ENCODE assay signal across 38 cellular contexts in the genomic region with DNA sequence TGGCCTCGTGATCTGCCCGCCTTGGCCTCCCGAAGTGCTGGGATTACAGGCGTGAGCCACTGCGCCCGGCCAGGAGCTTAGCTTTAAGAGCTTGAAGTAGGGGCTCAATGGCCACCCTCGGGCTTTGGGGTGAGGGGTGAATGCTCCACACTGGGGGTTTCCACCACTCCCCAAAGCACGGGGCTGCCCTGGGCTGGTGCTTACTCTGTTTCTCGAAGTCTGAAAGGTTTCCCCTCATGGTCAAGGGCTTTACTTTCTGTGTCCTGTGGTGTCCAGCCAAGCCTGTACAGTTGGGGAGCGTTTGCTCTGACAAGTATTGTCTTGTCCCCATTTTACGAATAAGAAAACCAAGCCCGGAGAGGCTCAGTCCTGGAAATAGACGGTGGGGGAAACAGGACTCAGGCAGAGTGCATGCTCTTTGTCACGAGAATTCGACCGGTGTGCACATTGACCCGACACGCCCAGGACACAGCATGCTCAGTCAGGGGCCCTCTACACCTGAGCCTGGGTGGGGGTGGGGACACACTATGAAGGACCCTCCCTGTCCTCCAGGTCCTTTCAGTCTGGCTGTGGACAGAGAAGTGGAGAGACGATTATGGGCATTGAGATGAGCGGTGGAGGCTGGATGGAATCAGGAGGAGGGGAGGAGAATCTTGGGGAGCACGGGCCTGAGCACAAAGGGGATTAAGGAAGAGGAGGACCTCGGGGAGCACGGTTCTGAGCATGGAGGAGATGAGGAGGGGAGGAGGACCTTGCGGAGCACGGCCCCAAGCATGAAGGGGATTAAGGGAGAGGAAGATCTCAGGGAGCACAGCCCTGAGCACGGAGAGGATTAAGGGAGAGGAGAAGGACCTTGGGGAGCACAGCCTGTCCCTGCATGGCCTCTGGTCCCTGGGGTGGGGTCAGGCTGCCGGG. TPM values are rescaled to one million over a fixed set of nuclear protein-coding genes. Genes with fewer than 3 reads are reported as not detected.
DNase-seq lines count a peak whose midpoint lies in the region; ATAC-seq, FAIRE-seq and TF ChIP-seq lines count a peak whose summit lies in the region.
"Had no signal": no experiment of that assay in that cellular context is flagged by ENCODE, and none has a peak within 500 bp of the region (broad histone marks: within the 10 kb centered on the region; RNA-seq: fewer than 3 reads in every experiment).

No MANE protein-coding gene starts in this region.

- no peak for TF ChIP-seq RAD21 in H1 (IDR thresholded peaks at IDR 0.05 in 1 of 2, conservative IDR thresholded peaks at IDR 0.05 in 1 of 2; ENCODE audit: low read depth in 2 of 2, low read length in 2 of 2)

- H3K23ac ChIP-seq in H1 (ENCODE audit: insufficient read length): no peak overlapping the region

- WGBS in H1 (ENCODE audit: extremely low coverage in 1 of 2, insufficient coverage in 1 of 2, insufficient read length in 1 of 2, insufficient replicate concordance in 2 of 2, low coverage in 1 of 2, low lambda C conversion rate in 2 of 2, missing lambda C conversion rate in 1 of 2), 2 experiments: 86% methylated on average over 27 of the region's 27 CpGs; no CpG with 5 or more reads in 1 of the 2 experiments

- H2BK120ac ChIP-seq in H1 (replicated peaks; ENCODE audit: low read depth, low read length): no peak overlapping the region

- intact Hi-C loops in activated CD8-positive, alpha-beta T cell treated with anti-CD3 and anti-CD28 coated beads for 36 hours (cut with micrococcal nuclease): no loop called here
- intact Hi-C loops in Panc1 (cut with micrococcal nuclease; ENCODE audit: unreplicated experiment): no loop called here

- no peak overlapping the region for H3K14ac ChIP-seq in H1 (ENCODE audit: insufficient read length)

- H3K27me3 ChIP-seq in Panc1 (ENCODE audit: control insufficient read depth, insufficient read depth, low read length) (no peaks in the 10 kb centered on the region), H1 (replicated peaks in 1 of 4; ENCODE audit: control insufficient read depth in 3 of 4, extremely low read depth in 1 of 4, insufficient read depth in 3 of 4, low read length in 3 of 4) (no peaks in the 10 kb centered on the region; a peak in 1 of 7 replicates)

- no peak overlapping the region for H3K56ac ChIP-seq in H1 (replicated peaks; ENCODE audit: insufficient read length, low read depth, low read length)

- H3K36me3 ChIP-seq in Panc1 (ENCODE audit: control insufficient read depth, insufficient read depth, low read length): no peaks in the 10 kb centered on the region
- no peaks in the 10 kb centered on the region; a peak in 1 of 8 replicates for H3K36me3 ChIP-seq in H1 (ENCODE audit: control insufficient read depth in 2 of 4, insufficient read depth in 4 of 4, low read length in 3 of 4)
- H3K36me3 ChIP-seq: esophagus muscularis mucosa, MG63, neutrophil, sigmoid colon, suprapubic skin had no signal

- H4K5ac ChIP-seq in H1 (ENCODE audit: insufficient read length, low read depth, low read length): no peak overlapping the region

- no peaks in the 10 kb centered on the region for H3K79me1 ChIP-seq in H1 (ENCODE audit: low read depth, low read length)

- H3K4me2 ChIP-seq in H1 (ENCODE audit: insufficient read depth in 1 of 2, low read depth in 2 of 2, low read length in 2 of 2): no peak overlapping the region
- H3K4me2 ChIP-seq: GM23338 had no signal

- no peak overlapping the region for H2BK20ac ChIP-seq in H1 (ENCODE audit: low read length)

- no peak for TF ChIP-seq EP300 in H1 (IDR thresholded peaks at IDR 0.05; ENCODE audit: borderline replicate concordance in 1 of 2, low read depth in 2 of 2, low read length in 2 of 2)

- no peak overlapping the region for H3K27ac ChIP-seq in Panc1 (ENCODE audit: low read length)
- no peak overlapping the region for H3K27ac ChIP-seq in H1 (ENCODE audit: low read depth, low read length)
- H3K27ac ChIP-seq: C4-2B, esophagus muscularis mucosa, neutrophil, sigmoid colon, suprapubic skin had no signal

- no TSS peak for BruUV-seq in Panc1 (replicated peaks; lab: Mats Ljungman, UMichigan)

- 0 out of 2 replicates have a peak overlapping the region, but pooled peaks have one; percentile 8 for H4K8ac ChIP-seq in H1 (ENCODE audit: extremely low read depth, insufficient read depth, low read length)

- H3K23me2 ChIP-seq in H1 (ENCODE audit: low read depth, low read length): no peaks in the 10 kb centered on the region

- H2BK5ac ChIP-seq in H1 (ENCODE audit: low read depth, low read length): no peak overlapping the region

- in situ Hi-C loops in Panc1 (cut with HindIII; ENCODE audit: low pct_unique_long_range_greater_than_20kb, low sequenced_read_pairs): no loop called here

- no peak for ATAC-seq in activated CD8-positive, alpha-beta T cell treated with anti-CD3 and anti-CD28 coated beads, Interleukin-2, amount 10 ng/mL, durations not matched to agents 7 days and 5 days
- ATAC-seq in activated CD8-positive, alpha-beta T cell treated with anti-CD3 and anti-CD28 coated beads for 36 hours: no peak
- ATAC-seq in Panc1 (0 out of 2 replicates have a peak, but pooled peaks have one; percentile 10), GM21360 (IDR thresholded peaks at IDR 0.05; ENCODE audit: unreplicated experiment) (no peak)
- no peak for ATAC-seq in stimulated activated naive B cell treated with anti-CD40 and anti-IgM and Interleukin-4, amounts not matched to agents 10 μg/mL and 1 μg/mL and 100 μg/mL, for 72 hours (replicated peaks)
- ATAC-seq: PC-3; Right ventricle myocardium inferior; stimulated activated memory B cell treated with anti-CD40 and anti-IgM and Interleukin-4, amounts not matched to agents 10 μg/mL and 1 μg/mL and 100 μg/mL, for 72 hours had no signal

- H2AFZ ChIP-seq in H1 (ENCODE audit: low read length): no peak overlapping the region
- H2AFZ ChIP-seq: GM23338 had no signal

- H3K9ac ChIP-seq in H1 (replicated peaks in 1 of 4; ENCODE audit: extremely low read depth in 1 of 4, low read depth in 3 of 4, low read length in 3 of 4): no peak overlapping the region

- H3K4me1 ChIP-seq in Panc1 (ENCODE audit: control insufficient read depth, insufficient read depth, low read length): no peaks in the 10 kb centered on the region
- no peaks in the 10 kb centered on the region for H3K4me1 ChIP-seq in H1 (replicated peaks in 1 of 4; ENCODE audit: control insufficient read depth in 3 of 4, insufficient read depth in 4 of 4, low read length in 3 of 4)
- H3K4me1 ChIP-seq: sigmoid colon had no signal

- peak overlapping the region; percentile 39 for H4K91ac ChIP-seq in H1 (replicated peaks; ENCODE audit: insufficient read length, low read length)

- H3K9me3 ChIP-seq in Panc1 (ENCODE audit: control insufficient read depth, insufficient read depth, low read depth, low read length) (no peaks in the 10 kb centered on the region), H1 (ENCODE audit: insufficient read depth in 2 of 2, low read depth in 1 of 2, low read length in 1 of 2) (no peaks in the 10 kb centered on the region)
- H3K9me3 ChIP-seq: esophagus muscularis mucosa, MG63, neutrophil, sigmoid colon, suprapubic skin had no signal

- peaks cover 37% of the 10 kb centered on the region for H3K4me1 Mint-ChIP-seq in activated CD8-positive, alpha-beta T cell treated with anti-CD3 and anti-CD28 coated beads, Interleukin-2, amount 10 ng/mL, durations not matched to agents 7 days and 5 days (ENCODE audit: low read depth)
- H3K4me1 Mint-ChIP-seq in activated CD8-positive, alpha-beta T cell treated with anti-CD3 and anti-CD28 coated beads for 36 hours (ENCODE audit: low read depth): peaks cover 32% of the 10 kb centered on the region
- peaks cover 4% of the 10 kb centered on the region for H3K4me1 Mint-ChIP-seq in progenitor cell of endocrine pancreas (ENCODE audit: low read depth)
- peaks cover 8 to 21% of the 10 kb centered on the region in 2 donors for H3K4me1 Mint-ChIP-seq in stimulated activated naive B cell treated with anti-CD40 and anti-IgM and Interleukin-4, amounts not matched to agents 10 μg/mL and 1 μg/mL and 100 μg/mL, for 72 hours
- H3K4me1 Mint-ChIP-seq: GM23338 had no signal

- no peak for TF ChIP-seq CTCF in activated CD8-positive, alpha-beta T cell treated with anti-CD3 and anti-CD28 coated beads for 36 hours (IDR thresholded peaks at IDR 0.05)
- TF ChIP-seq CTCF in Panc1 (IDR thresholded peaks at IDR 0.05): no peak
- no peak for TF ChIP-seq CTCF in H1 (IDR thresholded peaks at IDR 0.05; ENCODE audit: control extremely low read depth in 1 of 3, insufficient read depth in 1 of 3, low read depth in 1 of 3, low read length in 3 of 3)
- no peak for TF ChIP-seq CTCF in progenitor cell of endocrine pancreas (IDR thresholded peaks at IDR 0.05; ENCODE audit: unreplicated experiment)

- no peaks in the 10 kb centered on the region for H3K9me3 Mint-ChIP-seq in activated CD8-positive, alpha-beta T cell treated with anti-CD3 and anti-CD28 coated beads, Interleukin-2, amount 10 ng/mL, durations not matched to agents 7 days and 5 days (ENCODE audit: insufficient read depth)
- no peaks in the 10 kb centered on the region for H3K9me3 Mint-ChIP-seq in activated CD8-positive, alpha-beta T cell treated with anti-CD3 and anti-CD28 coated beads for 36 hours
- no peaks in the 10 kb centered on the region for H3K9me3 Mint-ChIP-seq in progenitor cell of endocrine pancreas (ENCODE audit: low read depth)
- no peaks in the 10 kb centered on the region for H3K9me3 Mint-ChIP-seq in stimulated activated naive B cell treated with anti-CD40 and anti-IgM and Interleukin-4, amounts not matched to agents 10 μg/mL and 1 μg/mL and 100 μg/mL, for 72 hours
- H3K9me3 Mint-ChIP-seq: GM23338; HFFc6; stimulated activated memory B cell treated with anti-CD40 and anti-IgM and Interleukin-4, amounts not matched to agents 10 μg/mL and 1 μg/mL and 100 μg/mL, for 72 hours; T-helper 2 cell treated with Interferon-gamma antibody and Interleukin-4, amounts not matched to agents 5 μg/mL and 100 μg/mL, for 36 hours had no signal

- no peaks in the 10 kb centered on the region for H3K79me2 ChIP-seq in H1 (ENCODE audit: control insufficient read depth in 1 of 2, insufficient read depth in 2 of 2, low read length in 2 of 2)

- no peak overlapping the region for H3K4me3 Mint-ChIP-seq in activated CD8-positive, alpha-beta T cell treated with anti-CD3 and anti-CD28 coated beads, Interleukin-2, amount 10 ng/mL, durations not matched to agents 7 days and 5 days
- no peak overlapping the region for H3K4me3 Mint-ChIP-seq in activated CD8-positive, alpha-beta T cell treated with anti-CD3 and anti-CD28 coated beads for 36 hours
- H3K4me3 Mint-ChIP-seq in progenitor cell of endocrine pancreas (ENCODE audit: low read depth): no peak overlapping the region
- no peak overlapping the region for H3K4me3 Mint-ChIP-seq in stimulated activated naive B cell treated with anti-CD40 and anti-IgM and Interleukin-4, amounts not matched to agents 10 μg/mL and 1 μg/mL and 100 μg/mL, for 72 hours
- H3K4me3 Mint-ChIP-seq: brain; GM23338; HFFc6; stimulated activated memory B cell treated with anti-CD40 and anti-IgM and Interleukin-4, amounts not matched to agents 10 μg/mL and 1 μg/mL and 100 μg/mL, for 72 hours; T-helper 2 cell treated with Interferon-gamma antibody and Interleukin-4, amounts not matched to agents 5 μg/mL and 100 μg/mL, for 36 hours had no signal

- CTCF ChIA-PET in activated CD8-positive, alpha-beta T cell treated with anti-CD3 and anti-CD28 coated beads, Interleukin-2, amount 10 ng/mL, durations not matched to agents 7 days and 5 days (lab: Charles Lee): no interaction called here
- CTCF ChIA-PET in activated CD8-positive, alpha-beta T cell treated with anti-CD3 and anti-CD28 coated beads for 36 hours (lab: Charles Lee): interaction anchor here (0.6 kb wide), 1 partner anchor 29 kb away, joined by 3 read pairs; no protein-coding TSS in a partner anchor
- CTCF ChIA-PET in Panc1 (lab: Charles Lee): no interaction called here
- CTCF ChIA-PET in H1 (lab: Charles Lee; ENCODE audit: partially characterized antibody): interaction anchor here (0.9 to 4.8 kb wide), 4 partner anchors 8 to 36 kb away, joined by 3 to 28 read pairs (median 5); a partner anchor contains a TSS

- H2BK15ac ChIP-seq in H1 (ENCODE audit: low read length): no peak overlapping the region

- H3K4me3 ChIP-seq in Panc1 (ENCODE audit: low read depth in 2 of 2, low read length in 2 of 2) (no peak overlapping the region), H1 (ENCODE audit: extremely low read depth in 1 of 4, insufficient read depth in 2 of 4, low read depth in 3 of 4, low read length in 4 of 4) (no peak overlapping the region)
- H3K4me3 ChIP-seq: esophagus muscularis mucosa, GM23338, MG63, sigmoid colon, suprapubic skin had no signal

- POLR2A ChIA-PET in activated CD8-positive, alpha-beta T cell treated with anti-CD3 and anti-CD28 coated beads, Interleukin-2, amount 10 ng/mL, durations not matched to agents 7 days and 5 days (lab: Charles Lee): no interaction called here
- POLR2A ChIA-PET in activated CD8-positive, alpha-beta T cell treated with anti-CD3 and anti-CD28 coated beads for 36 hours (lab: Charles Lee): interaction anchor here (0.9 to 11.2 kb wide), 4 partner anchors 7 to 18 kb away, joined by 3 to 227 read pairs (median 6); a partner anchor contains a TSS
- POLR2A ChIA-PET in Panc1 (lab: Charles Lee): no interaction called here
- POLR2A ChIA-PET in H1 (lab: Charles Lee; ENCODE audit: partially characterized antibody): interaction anchor here (1.0 kb wide), 1 partner anchor 11 kb away, joined by 6 read pairs; no protein-coding TSS in a partner anchor

- H2AK5ac ChIP-seq in H1 (ENCODE audit: low read depth, low read length): no peak overlapping the region

- DNase-seq in activated CD8-positive, alpha-beta T cell treated with anti-CD3 and anti-CD28 coated beads, Interleukin-2, amount 10 ng/mL, durations not matched to agents 7 days and 5 days: no peak
- DNase-seq in activated CD8-positive, alpha-beta T cell treated with anti-CD3 and anti-CD28 coated beads for 36 hours: no peak
- DNase-seq in Panc1 (ENCODE audit: low read depth, low spot score) (no peak), H1 (ENCODE audit: low read depth in 1 of 2, low spot score in 2 of 2) (no peak), progenitor cell of endocrine pancreas (ENCODE audit: low spot score, unreplicated experiment) (no peak), HPDE6-E6E7 (ENCODE audit: extremely low spot score) (no peak)
- no peak for DNase-seq in stimulated activated naive B cell treated with anti-CD40 and anti-IgM and Interleukin-4, amounts not matched to agents 10 μg/mL and 1 μg/mL and 100 μg/mL, for 72 hours
- DNase-seq: 8988T, amniotic stem cell, Calu3, foreskin fibroblast, HFFc6, islet precursor cell, KG1, MG63, NCI-H1105, NCI-H2029, NCI-H2227 treated with DMSO at 0.1 percent for 48 hours, NCI-H526 treated with DMSO at 0.1 percent for 48 hours, PC-3, posterior cingulate gyrus, sigmoid colon had no signal

- H3K27me3 Mint-ChIP-seq in activated CD8-positive, alpha-beta T cell treated with anti-CD3 and anti-CD28 coated beads, Interleukin-2, amount 10 ng/mL, durations not matched to agents 7 days and 5 days (ENCODE audit: low read depth): peaks cover 9% of the 10 kb centered on the region
- no peaks in the 10 kb centered on the region for H3K27me3 Mint-ChIP-seq in activated CD8-positive, alpha-beta T cell treated with anti-CD3 and anti-CD28 coated beads for 36 hours
- peaks cover 19% of the 10 kb centered on the region for H3K27me3 Mint-ChIP-seq in progenitor cell of endocrine pancreas
- peaks cover 25 to 28% of the 10 kb centered on the region in 2 donors for H3K27me3 Mint-ChIP-seq in stimulated activated naive B cell treated with anti-CD40 and anti-IgM and Interleukin-4, amounts not matched to agents 10 μg/mL and 1 μg/mL and 100 μg/mL, for 72 hours

- peak overlapping the region; percentile 12 for H3K27ac Mint-ChIP-seq in activated CD8-positive, alpha-beta T cell treated with anti-CD3 and anti-CD28 coated beads, Interleukin-2, amount 10 ng/mL, durations not matched to agents 7 days and 5 days
- no peak overlapping the region for H3K27ac Mint-ChIP-seq in activated CD8-positive, alpha-beta T cell treated with anti-CD3 and anti-CD28 coated beads for 36 hours
- H3K27ac Mint-ChIP-seq in progenitor cell of endocrine pancreas: peak overlapping the region; percentile 56
- no peak overlapping the region for H3K27ac Mint-ChIP-seq in stimulated activated naive B cell treated with anti-CD40 and anti-IgM and Interleukin-4, amounts not matched to agents 10 μg/mL and 1 μg/mL and 100 μg/mL, for 72 hours
- H3K27ac Mint-ChIP-seq: GM23338; HFFc6; stimulated activated memory B cell treated with anti-CD40 and anti-IgM and Interleukin-4, amounts not matched to agents 10 μg/mL and 1 μg/mL and 100 μg/mL, for 72 hours; T-helper 2 cell treated with Interferon-gamma antibody and Interleukin-4, amounts not matched to agents 5 μg/mL and 100 μg/mL, for 36 hours had no signal

- no peak for FAIRE-seq in H1 (lab: Jason Lieb, UNC)
- FAIRE-seq: endometrium had no signal

- H2BK12ac ChIP-seq in H1 (ENCODE audit: low read depth, low read length): no peak overlapping the region

- H3K36me3 Mint-ChIP-seq in activated CD8-positive, alpha-beta T cell treated with anti-CD3 and anti-CD28 coated beads, Interleukin-2, amount 10 ng/mL, durations not matched to agents 7 days and 5 days (ENCODE audit: low read depth): peaks cover 15% of the 10 kb centered on the region
- H3K36me3 Mint-ChIP-seq in activated CD8-positive, alpha-beta T cell treated with anti-CD3 and anti-CD28 coated beads for 36 hours (ENCODE audit: low read depth): peaks cover 11% of the 10 kb centered on the region
- no peaks in the 10 kb centered on the region for H3K36me3 Mint-ChIP-seq in progenitor cell of endocrine pancreas (ENCODE audit: insufficient read depth)
- H3K36me3 Mint-ChIP-seq in stimulated activated naive B cell treated with anti-CD40 and anti-IgM and Interleukin-4, amounts not matched to agents 10 μg/mL and 1 μg/mL and 100 μg/mL, for 72 hours: no peaks in the 10 kb centered on the region
- H3K36me3 Mint-ChIP-seq: brain; stimulated activated memory B cell treated with anti-CD40 and anti-IgM and Interleukin-4, amounts not matched to agents 10 μg/mL and 1 μg/mL and 100 μg/mL, for 72 hours had no signal

- H4K20me1 ChIP-seq in H1 (replicated peaks in 1 of 2; ENCODE audit: control insufficient read depth in 1 of 2, insufficient read depth in 2 of 2, low read length in 2 of 2): peaks cover 0 to 1% of the 10 kb centered on the region in 2 experiments

- no peak overlapping the region for H3K4ac ChIP-seq in H1 (replicated peaks; ENCODE audit: insufficient read length, low read depth, low read length)

- no peak overlapping the region for H3K18ac ChIP-seq in H1 (ENCODE audit: extremely low read depth, low read length)

- no peak for TF ChIP-seq POLR2A in H1 (IDR thresholded peaks at IDR 0.05; ENCODE audit: control extremely low read depth in 1 of 2, low read depth in 2 of 2, low read length in 2 of 2)

RNA-seq across cellular contexts. Expression of a gene that starts 7.5 kb away (rescaled TPM):
- total RNA-seq in activated CD8-positive, alpha-beta T cell treated with anti-CD3 and anti-CD28 coated beads, Interleukin-2, amount 10 ng/mL, durations not matched to agents 7 days and 5 days: 100 to 1,000 TPM; 334 to 355 TPM
- 100 to 1,000 TPM; 289 to 292 TPM for total RNA-seq in activated CD8-positive, alpha-beta T cell treated with anti-CD3 and anti-CD28 coated beads for 36 hours
- total RNA-seq in Panc1 (2021; ENCODE audit: unreplicated experiment) (0.77 TPM), progenitor cell of endocrine pancreas (0.31 and 0.46 TPM in 2 replicates)
- 0.27 TPM for polyA plus RNA-seq in Panc1 (2012; ENCODE audit: insufficient read length)
- total RNA-seq in H1 (2021; fragmentation: NEBNext Ultra II Directional; extraction: Animal tissue kit (Norgen Biotek cat#: 25700)): 0.86 and 1.3 TPM in 2 replicates
- polyA plus RNA-seq in H1 (2011; rRNA removed): 0.83 and 1.8 TPM in 2 replicates
- 0.90 TPM for polyA plus RNA-seq in H1 (2011; cell fraction: cytosol; rRNA removed)
- polyA plus RNA-seq in H1 (2011; cell fraction: nucleus; rRNA removed): 1.3 TPM
- polyA plus RNA-seq in H1 (2012, experiment 1 of 2): 0.37 to 2.0 TPM (median 1.2 TPM) in 4 replicates
- 0.37 TPM for polyA plus RNA-seq in H1 (2012, experiment 2 of 2)
- polyA plus RNA-seq in H1 (2013, experiment 1 of 2): 1.7 TPM
- polyA plus RNA-seq in H1 (2013, experiment 2 of 2): 1.9 TPM
- polyA minus RNA-seq in H1 (2011; rRNA and poly(A)+ RNA removed): 0.12 TPM in 1 of 2 replicates, not detected in the other
- not detected for polyA minus RNA-seq in H1 (2011; cell fraction: cytosol; rRNA and poly(A)+ RNA removed)
- polyA minus RNA-seq in H1 (2011; cell fraction: nucleus; rRNA and poly(A)+ RNA removed): 0.50 TPM
- total RNA-seq: Calu3, cerebellum, dermis microvascular lymphatic vessel endothelial cell, HT-29 had no signal

RNA-seq across cellular contexts. Expression of a gene that starts 23.7 kb away (rescaled TPM):
- under 1 TPM; 0.92 to 0.94 TPM for total RNA-seq in activated CD8-positive, alpha-beta T cell treated with anti-CD3 and anti-CD28 coated beads, Interleukin-2, amount 10 ng/mL, durations not matched to agents 7 days and 5 days
- under 1 TPM; 0.45 to 0.50 TPM for total RNA-seq in activated CD8-positive, alpha-beta T cell treated with anti-CD3 and anti-CD28 coated beads for 36 hours
- 5.4 TPM for total RNA-seq in Panc1 (2021; ENCODE audit: unreplicated experiment)
- polyA plus RNA-seq in Panc1 (2012; ENCODE audit: insufficient read length): 7.3 TPM
- 0.20 and 0.57 TPM in 2 replicates for total RNA-seq in H1 (2021; fragmentation: NEBNext Ultra II Directional; extraction: Animal tissue kit (Norgen Biotek cat#: 25700))
- polyA plus RNA-seq in H1 (2011; rRNA removed): 0.46 and 0.65 TPM in 2 replicates
- polyA plus RNA-seq in H1 (2011; cell fraction: cytosol; rRNA removed): 0.69 TPM
- polyA plus RNA-seq in H1 (2011; cell fraction: nucleus; rRNA removed): 0.36 TPM
- 0.42 to 0.99 TPM (median 0.48 TPM) in 3 of 4 replicates, not detected in the other for polyA plus RNA-seq in H1 (2012, experiment 1 of 2)
- polyA plus RNA-seq in H1 (2012, experiment 2 of 2): 0.29 TPM
- 0.14 TPM for polyA plus RNA-seq in H1 (2013, experiment 1 of 2)
- polyA plus RNA-seq in H1 (2013, experiment 2 of 2): 0.20 TPM
- polyA minus RNA-seq in H1 (2011; rRNA and poly(A)+ RNA removed): 0.35 and 0.68 TPM in 2 replicates
- polyA minus RNA-seq in H1 (2011; cell fraction: cytosol; rRNA and poly(A)+ RNA removed): not detected
- not detected for polyA minus RNA-seq in H1 (2011; cell fraction: nucleus; rRNA and poly(A)+ RNA removed)
- not detected in 2 replicates for total RNA-seq in progenitor cell of endocrine pancreas

RNA-seq across cellular contexts. Expression of a gene that starts 36.4 kb away (rescaled TPM):
- total RNA-seq in activated CD8-positive, alpha-beta T cell treated with anti-CD3 and anti-CD28 coated beads, Interleukin-2, amount 10 ng/mL, durations not matched to agents 7 days and 5 days: 100 to 1,000 TPM in 1 of 2 experiments, 10 to 100 TPM in 1; 99.5 to 111 TPM
- total RNA-seq in activated CD8-positive, alpha-beta T cell treated with anti-CD3 and anti-CD28 coated beads for 36 hours: 10 to 100 TPM; 90.6 to 97.0 TPM
- 234 TPM for total RNA-seq in Panc1 (2021; ENCODE audit: unreplicated experiment)
- polyA plus RNA-seq in Panc1 (2012; ENCODE audit: insufficient read length): 316 TPM
- 103 and 107 TPM in 2 replicates for total RNA-seq in H1 (2021; fragmentation: NEBNext Ultra II Directional; extraction: Animal tissue kit (Norgen Biotek cat#: 25700))
- polyA plus RNA-seq in H1 (2011; rRNA removed): 73.5 and 114 TPM in 2 replicates
- 90.3 TPM for polyA plus RNA-seq in H1 (2011; cell fraction: cytosol; rRNA removed)
- polyA plus RNA-seq in H1 (2011; cell fraction: nucleus; rRNA removed): 219 TPM
- polyA plus RNA-seq in H1 (2012, experiment 1 of 2): 88.4 to 98.7 TPM (median 95.5 TPM) in 4 replicates
- polyA plus RNA-seq in H1 (2012, experiment 2 of 2): 70.5 TPM
- 70.2 TPM for polyA plus RNA-seq in H1 (2013, experiment 1 of 2)
- polyA plus RNA-seq in H1 (2013, experiment 2 of 2): 70.1 TPM
- polyA minus RNA-seq in H1 (2011; rRNA and poly(A)+ RNA removed): 71.2 and 71.6 TPM in 2 replicates
- polyA minus RNA-seq in H1 (2011; cell fraction: cytosol; rRNA and poly(A)+ RNA removed): 31.2 TPM
- polyA minus RNA-seq in H1 (2011; cell fraction: nucleus; rRNA and poly(A)+ RNA removed): 60.9 TPM
- total RNA-seq in progenitor cell of endocrine pancreas: 224 and 227 TPM in 2 replicates

RNA-seq across cellular contexts. Expression of a gene that starts 49.1 kb away (rescaled TPM):
- total RNA-seq in activated CD8-positive, alpha-beta T cell treated with anti-CD3 and anti-CD28 coated beads, Interleukin-2, amount 10 ng/mL, durations not matched to agents 7 days and 5 days: not detected
- total RNA-seq in activated CD8-positive, alpha-beta T cell treated with anti-CD3 and anti-CD28 coated beads for 36 hours: not detected
- total RNA-seq in Panc1 (2021; ENCODE audit: unreplicated experiment) (0.21 TPM), progenitor cell of endocrine pancreas (0.24 TPM in 1 of 2 replicates, not detected in the other)
- not detected for polyA plus RNA-seq in Panc1 (2012; ENCODE audit: insufficient read length)
- total RNA-seq in H1 (2021; fragmentation: NEBNext Ultra II Directional; extraction: Animal tissue kit (Norgen Biotek cat#: 25700)): 0.38 and 0.54 TPM in 2 replicates
- 0.46 and 0.80 TPM in 2 replicates for polyA plus RNA-seq in H1 (2011; rRNA removed)
- polyA plus RNA-seq in H1 (2011; cell fraction: cytosol; rRNA removed): 0.85 TPM
- 0.83 TPM for polyA plus RNA-seq in H1 (2011; cell fraction: nucleus; rRNA removed)
- 0.40 to 1.3 TPM (median 0.64 TPM) in 4 replicates for polyA plus RNA-seq in H1 (2012, experiment 1 of 2)
- polyA plus RNA-seq in H1 (2012, experiment 2 of 2): 0.38 TPM
- 0.28 TPM for polyA plus RNA-seq in H1 (2013, experiment 1 of 2)
- polyA plus RNA-seq in H1 (2013, experiment 2 of 2): 0.35 TPM
- 1.6 TPM in 2 replicates for polyA minus RNA-seq in H1 (2011; rRNA and poly(A)+ RNA removed)
- 0.95 TPM for polyA minus RNA-seq in H1 (2011; cell fraction: cytosol; rRNA and poly(A)+ RNA removed)
- 0.60 TPM for polyA minus RNA-seq in H1 (2011; cell fraction: nucleus; rRNA and poly(A)+ RNA removed)
- total RNA-seq: Calu3, cerebellum, dermis microvascular lymphatic vessel endothelial cell, esophagus muscularis mucosa, lower leg skin, Right ventricle myocardium inferior, sigmoid colon, suprapubic skin, ureter had no signal

Comparison
In these comparisons a context has a peak if more than half of its experiments do, and no peak if none do; other contexts are left out.
1. H3K27ac Mint-ChIP-seq: peak in activated CD8-positive, alpha-beta T cell treated with anti-CD3 and anti-CD28 coated beads, Interleukin-2, amount 10 ng/mL, durations not matched to agents 7 days and 5 days (single experiment) and progenitor cell of endocrine pancreas (single experiment); none in activated CD8-positive, alpha-beta T cell treated with anti-CD3 and anti-CD28 coated beads for 36 hours (single experiment) and stimulated activated naive B cell treated with anti-CD40 and anti-IgM and Interleukin-4, amounts not matched to agents 10 μg/mL and 1 μg/mL and 100 μg/mL, for 72 hours (single experiment).
2. CTCF ChIA-PET loops: an anchor here in activated CD8-positive, alpha-beta T cell treated with anti-CD3 and anti-CD28 coated beads for 36 hours (0.6 kb wide) and H1 (0.9 to 4.8 kb wide); none called in activated CD8-positive, alpha-beta T cell treated with anti-CD3 and anti-CD28 coated beads, Interleukin-2, amount 10 ng/mL, durations not matched to agents 7 days and 5 days and Panc1.
3. POLR2A ChIA-PET loops: an anchor here in activated CD8-positive, alpha-beta T cell treated with anti-CD3 and anti-CD28 coated beads for 36 hours (0.9 to 11.2 kb wide) and H1 (1.0 kb wide); none called in activated CD8-positive, alpha-beta T cell treated with anti-CD3 and anti-CD28 coated beads, Interleukin-2, amount 10 ng/mL, durations not matched to agents 7 days and 5 days and Panc1.
4. RNA of a gene that starts 7.5 kb away (total RNA-seq): 334 to 355 TPM in activated CD8-positive, alpha-beta T cell treated with anti-CD3 and anti-CD28 coated beads, Interleukin-2, amount 10 ng/mL, durations not matched to agents 7 days and 5 days and 289 to 292 TPM in activated CD8-positive, alpha-beta T cell treated with anti-CD3 and anti-CD28 coated beads for 36 hours; 0.86 to 1.3 TPM in H1, 0.77 TPM in Panc1 (single experiment) and 0.31 to 0.46 TPM in progenitor cell of endocrine pancreas; every median in the first group is over 100 times any median in the second.